8 cellular contexts compared by ENCODE assay signal in the genomic region with DNA sequence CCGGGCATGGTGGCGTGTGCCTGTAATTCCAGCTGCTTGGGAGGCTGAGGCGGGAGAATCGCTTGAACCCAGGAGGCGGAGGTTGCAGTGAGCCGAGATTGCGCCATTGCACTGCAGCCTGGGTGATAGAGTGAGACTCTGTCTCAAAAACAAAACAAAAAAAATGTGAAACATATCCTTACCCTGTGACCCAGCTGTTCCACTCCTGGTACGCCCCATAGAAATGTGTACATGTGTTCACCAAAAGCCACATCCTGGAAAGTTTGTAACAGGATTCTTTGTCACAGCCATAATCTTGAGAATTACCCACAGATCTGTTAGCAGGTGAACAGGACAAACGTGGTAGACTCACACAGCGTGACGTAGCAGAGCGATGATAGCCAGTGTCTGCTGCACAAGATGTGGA.
DNase-seq lines count a peak whose midpoint lies in the region; ATAC-seq and TF ChIP-seq lines count a peak whose summit lies in the region.
"Not testable (repeated sequence)": the region's sequence is repeated elsewhere in the genome, so short reads cannot be mapped to it uniquely, and the experiment has no call there.

No MANE protein-coding gene starts in this region.

- H3K4me1 ChIP-seq in CD4-positive, alpha-beta memory T cell (ENCODE audit: insufficient read depth, low read length); colonic mucosa: not testable (repeated sequence)

- not testable (repeated sequence) for H3K9me3 ChIP-seq in CD4-positive, alpha-beta memory T cell (ENCODE audit: control insufficient read depth in 1 of 2, low read length in 2 of 2); colonic mucosa

- peak overlapping the region in 3 of 7 donors; percentile 17 to 61 (median 47) for H3K27ac Mint-ChIP-seq in CD4-positive, alpha-beta memory T cell
- H3K27ac Mint-ChIP-seq in activated CD4-positive, alpha-beta T cell treated with anti-CD3 and anti-CD28 coated beads for 36 hours: peak overlapping the region; percentile 3
- H3K27ac Mint-ChIP-seq in activated T-helper 2 cell treated with anti-CD3 and anti-CD28 coated beads, Interferon-gamma antibody, Interleukin-2, Interleukin-4, amounts not matched to agents 10 μg/mL and 5 μg/mL and 100 μg/mL, durations not matched to agents 14 hours and 24 hours and 36 hours: not testable (repeated sequence)

- peaks cover 0 to 13% (median 5%) of the 10 kb centered on the region in 8 donors for H3K9me3 Mint-ChIP-seq in CD4-positive, alpha-beta memory T cell
- H3K9me3 Mint-ChIP-seq in activated CD4-positive, alpha-beta T cell treated with anti-CD3 and anti-CD28 coated beads for 36 hours (ENCODE audit: low read depth); activated T-helper 2 cell treated with anti-CD3 and anti-CD28 coated beads, Interferon-gamma antibody, Interleukin-2, Interleukin-4, amounts not matched to agents 10 μg/mL and 5 μg/mL and 100 μg/mL, durations not matched to agents 14 hours and 24 hours and 36 hours: not testable (repeated sequence)

- H3K36me3 ChIP-seq in CD4-positive, alpha-beta memory T cell (ENCODE audit: insufficient read depth, low read length); colonic mucosa: not testable (repeated sequence)

- peaks cover 18 to 23% of the 10 kb centered on the region in 2 donors for H3K27me3 Mint-ChIP-seq in CD4-positive, alpha-beta memory T cell
- H3K27me3 Mint-ChIP-seq in activated CD4-positive, alpha-beta T cell treated with anti-CD3 and anti-CD28 coated beads for 36 hours; activated T-helper 2 cell treated with anti-CD3 and anti-CD28 coated beads, Interferon-gamma antibody, Interleukin-2, Interleukin-4, amounts not matched to agents 10 μg/mL and 5 μg/mL and 100 μg/mL, durations not matched to agents 14 hours and 24 hours and 36 hours (ENCODE audit: low read depth): not testable (repeated sequence)

- H3K9ac ChIP-seq in colonic mucosa (ENCODE audit: low read depth in 2 of 2, low read length in 2 of 2): not testable (repeated sequence)

- not testable (repeated sequence) for H3K4me1 Mint-ChIP-seq in CD4-positive, alpha-beta memory T cell; activated T-helper 2 cell treated with anti-CD3 and anti-CD28 coated beads, Interferon-gamma antibody, Interleukin-2, Interleukin-4, amounts not matched to agents 10 μg/mL and 5 μg/mL and 100 μg/mL, durations not matched to agents 14 hours and 24 hours and 36 hours (ENCODE audit: low read depth)
- H3K4me1 Mint-ChIP-seq in activated CD4-positive, alpha-beta T cell treated with anti-CD3 and anti-CD28 coated beads for 36 hours: peaks cover 12% of the 10 kb centered on the region

- H3K27ac ChIP-seq in CD4-positive, alpha-beta memory T cell (ENCODE audit: low read depth, low read length); colonic mucosa: not testable (repeated sequence)

- TF ChIP-seq CTCF in colonic mucosa (IDR thresholded peaks at IDR 0.05): not testable (repeated sequence)

- H3K4me3 ChIP-seq in CD4-positive, alpha-beta memory T cell (ENCODE audit: low read length in 2 of 2); colonic mucosa: not testable (repeated sequence)

- H3K4me3 Mint-ChIP-seq in CD4-positive, alpha-beta memory T cell: peak overlapping the region in 1 of 8 donors; percentile 32
- H3K4me3 Mint-ChIP-seq in activated CD4-positive, alpha-beta T cell treated with anti-CD3 and anti-CD28 coated beads for 36 hours; activated T-helper 2 cell treated with anti-CD3 and anti-CD28 coated beads, Interferon-gamma antibody, Interleukin-2, Interleukin-4, amounts not matched to agents 10 μg/mL and 5 μg/mL and 100 μg/mL, durations not matched to agents 14 hours and 24 hours and 36 hours (ENCODE audit: low read depth): not testable (repeated sequence)

- intact Hi-C loops in CD4-positive, alpha-beta memory T cell (cut with micrococcal nuclease); activated T-helper 2 cell treated with anti-CD3 and anti-CD28 coated beads, Interferon-gamma antibody, Interleukin-2, Interleukin-4, amounts not matched to agents 10 μg/mL and 5 μg/mL and 100 μg/mL, durations not matched to agents 14 hours and 24 hours and 36 hours (cut with micrococcal nuclease); colonic mucosa (cut with DNase I): not testable (repeated sequence)
- intact Hi-C loops in activated CD4-positive, alpha-beta T cell treated with anti-CD3 and anti-CD28 coated beads for 36 hours (cut with DNase I, micrococcal nuclease): loop anchor here in 1 of 2 experiments (10.0 kb wide), 1 partner anchor 541 kb away; no protein-coding TSS in a partner anchor

- ATAC-seq in activated CD4-positive, alpha-beta T cell treated with anti-CD3 and anti-CD28 coated beads for 36 hours: peak; percentile 92
- peak; percentile 46 for ATAC-seq in stimulated activated naive CD8-positive, alpha-beta T cell treated with anti-CD3 and anti-CD28 coated beads, Interleukin-15, Interleukin-2, amounts not matched to agents 100 U/mL and 50 U/mL, for 24 hours

- POLR2A ChIA-PET in CD4-positive, alpha-beta memory T cell (lab: Charles Lee; ENCODE audit: partially characterized antibody); activated CD4-positive, alpha-beta T cell treated with anti-CD3 and anti-CD28 coated beads for 36 hours (lab: Charles Lee): not testable (repeated sequence)

- DNase-seq in CD4-positive, alpha-beta memory T cell: peak; percentile 2 to 39 (median 8)
- DNase-seq in MV-4-11 (lab: John Stamatoyannopoulos, UW) (peak; percentile 39), colonic mucosa (peak; percentile 13)
- DNase-seq in activated CD4-positive, alpha-beta T cell treated with anti-CD3 and anti-CD28 coated beads for 36 hours: peak; percentile 60
- peak; percentile 3 for DNase-seq in activated CD8-positive, alpha-beta memory T cell treated with anti-CD3 and anti-CD28 coated beads, Interleukin-2, amount 50 U/mL, for 24 hours (ENCODE audit: extremely low read depth)
- DNase-seq in activated T-helper 2 cell treated with anti-CD3 and anti-CD28 coated beads, Interferon-gamma antibody, Interleukin-2, Interleukin-4, amounts not matched to agents 10 μg/mL and 5 μg/mL and 100 μg/mL, durations not matched to agents 14 hours and 24 hours and 36 hours (ENCODE audit: low spot score): peak; percentile 26
- peak in 2 of 3 donors; percentile 15 to 34 for DNase-seq in stimulated activated CD4-positive, alpha-beta T cell treated with anti-CD3 and anti-CD28 coated beads, Interleukin-12 subunit alpha, Interleukin-12 subunit beta, amount 100 ng/mL, for 48 hours (ENCODE audit: low read depth in 2 of 3, low spot score in 1 of 3)
- DNase-seq in stimulated activated naive CD8-positive, alpha-beta T cell treated with anti-CD3 and anti-CD28 coated beads, Interleukin-15, Interleukin-2, amounts not matched to agents 100 U/mL and 50 U/mL, for 24 hours: not testable (repeated sequence)

- not testable (repeated sequence) for H3K36me3 Mint-ChIP-seq in CD4-positive, alpha-beta memory T cell; activated CD4-positive, alpha-beta T cell treated with anti-CD3 and anti-CD28 coated beads for 36 hours (ENCODE audit: low read depth); activated T-helper 2 cell treated with anti-CD3 and anti-CD28 coated beads, Interferon-gamma antibody, Interleukin-2, Interleukin-4, amounts not matched to agents 10 μg/mL and 5 μg/mL and 100 μg/mL, durations not matched to agents 14 hours and 24 hours and 36 hours (ENCODE audit: low read depth)

- CTCF ChIA-PET in CD4-positive, alpha-beta memory T cell (lab: Charles Lee; ENCODE audit: partially characterized antibody); activated CD4-positive, alpha-beta T cell treated with anti-CD3 and anti-CD28 coated beads for 36 hours (lab: Charles Lee): not testable (repeated sequence)

- H3K27me3 ChIP-seq in CD4-positive, alpha-beta memory T cell (ENCODE audit: insufficient read depth, low read length); colonic mucosa: not testable (repeated sequence)
